ENCODE assay signal across 4 cellular contexts in the genomic region with DNA sequence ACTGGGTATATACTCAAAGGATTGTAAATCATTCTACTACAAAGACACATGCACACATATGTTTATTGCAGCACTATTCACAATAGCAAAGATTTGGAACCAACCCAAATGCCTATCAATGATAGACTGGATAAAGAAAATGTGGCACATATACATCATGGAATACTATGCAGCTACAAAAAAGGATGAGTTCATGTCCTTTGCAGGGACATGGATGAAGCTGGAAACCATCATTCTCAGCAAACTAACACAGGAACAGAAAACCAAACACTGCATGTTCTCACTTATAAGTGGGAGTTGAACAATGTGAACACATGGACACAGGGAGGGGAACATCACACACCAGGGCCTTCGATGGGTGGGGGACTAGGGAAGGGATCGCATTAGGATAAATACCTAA. TPM values are rescaled to one million over a fixed set of nuclear protein-coding genes. Genes with fewer than 3 reads are reported as not detected.
A peak's percentile ranks its signal among the peaks of the same experiment; 100 is the strongest.
DNase-seq lines count a peak whose midpoint lies in the region; ATAC-seq, FAIRE-seq and TF ChIP-seq lines count a peak whose summit lies in the region.
"Not testable (repeated sequence)": the region's sequence is repeated elsewhere in the genome, so short reads cannot be mapped to it uniquely, and the experiment has no call there.
"Had no signal": no experiment of that assay in that cellular context is flagged by ENCODE, and none has a peak within 500 bp of the region (broad histone marks: within the 10 kb centered on the region; RNA-seq: fewer than 3 reads in every experiment).

No MANE protein-coding gene starts in this region.

- not testable (repeated sequence) for H3K36me3 ChIP-seq in HEK293 (ENCODE audit: control insufficient read depth in 2 of 2, insufficient read depth in 1 of 2, low read length in 2 of 2); K562 (ENCODE audit: control insufficient read depth, insufficient read depth, low read length)

- H2AFZ ChIP-seq in K562 (ENCODE audit: low read depth, low read length), result not testable (repeated sequence)

- H3K27ac ChIP-seq in HEK293 (ENCODE audit: extremely low read depth, low read depth, low read length); K562 (ENCODE audit: extremely low read depth, low read depth, low read length): not testable (repeated sequence)

- not testable (repeated sequence) for H3K9me3 ChIP-seq in HEK293 (ENCODE audit: control insufficient read depth, insufficient read depth, low read depth, low read length); K562 (replicated peaks; ENCODE audit: control insufficient read depth, insufficient read depth, low read depth, low read length)

- not testable (repeated sequence) for H3K27me3 ChIP-seq in K562 (ENCODE audit: control insufficient read depth in 2 of 2, insufficient read depth in 2 of 2, low read length in 2 of 2)

- CTCF ChIA-PET in HEK293 (lab: Yijun Ruan, JAX); K562 (lab: Yijun Ruan, JAX; ENCODE audit: low intra/inter-chr PET ratio): not testable (repeated sequence)

- TF ChIP-seq EP300 in K562 (IDR thresholded peaks at IDR 0.05; ENCODE audit: low read length), result not testable (repeated sequence)

- 88% methylated on average over 2 of the region's 2 CpGs for WGBS in K562 (ENCODE audit: insufficient coverage, low coverage, missing lambda C conversion rate)

- not testable (repeated sequence) for BruUV-seq in K562 (replicated peaks; lab: Mats Ljungman, UMichigan)

- not testable (repeated sequence) for H3K79me2 ChIP-seq in K562 (ENCODE audit: control insufficient read depth, insufficient read depth, low read length)

- not testable (repeated sequence) for H3K4me1 ChIP-seq in HEK293 (ENCODE audit: control insufficient read depth, insufficient read depth, low read length); K562 (replicated peaks in 1 of 2; ENCODE audit: control insufficient read depth in 2 of 2, insufficient read depth in 2 of 2, low read length in 2 of 2)

- intact Hi-C loops in K562 (cut with micrococcal nuclease), result not testable (repeated sequence)

- H4K20me1 ChIP-seq in K562 (replicated peaks; ENCODE audit: control insufficient read depth, insufficient read depth, low read length), result not testable (repeated sequence)

- in situ Hi-C loops in K562 (cut with MboI), result not testable (repeated sequence)

- not testable (repeated sequence) for TF ChIP-seq CTCF in HEK293 (tag by site-specific recombination; IDR thresholded peaks at IDR 0.05); K562 (IDR thresholded peaks at IDR 0.05 in 2 of 3, conservative IDR thresholded peaks at IDR 0.05 in 1 of 3; ENCODE audit: insufficient read depth in 2 of 3, low read depth in 1 of 3, low read length in 3 of 3)

- not testable (repeated sequence) for H3K4me2 ChIP-seq in K562 (ENCODE audit: insufficient read depth, low read length)

- TF ChIP-seq RAD21 in K562 (CRISPR knock-in tag; conservative IDR thresholded peaks at IDR 0.05 in 1 of 2, IDR thresholded peaks at IDR 0.05 in 1 of 2), result not testable (repeated sequence)

- H3K4me3 ChIP-seq in HEK293 (ENCODE audit: low read depth, low read length); K562: not testable (repeated sequence)

- not testable (repeated sequence) for DNase-seq in K562 (ENCODE audit: extremely low read depth in 1 of 4, low spot score in 3 of 4)

- POLR2A ChIA-PET in HEK293 (lab: Yijun Ruan, JAX); K562 (lab: Yijun Ruan, JAX): not testable (repeated sequence)

- H3K9ac ChIP-seq in K562 (ENCODE audit: insufficient read depth in 1 of 2, low read depth in 2 of 2, low read length in 2 of 2), result not testable (repeated sequence)

- not testable (repeated sequence) for ATAC-seq in K562

- TF ChIP-seq POLR2A in K562 (conservative IDR thresholded peaks at IDR 0.05), result not testable (repeated sequence)

- FAIRE-seq in K562 (lab: Jason Lieb, UNC), result not testable (repeated sequence)

- H3K9me1 ChIP-seq in K562 (ENCODE audit: control insufficient read depth, insufficient read depth, low read length), result not testable (repeated sequence)

TF ChIP-seq in HEK293, 187 proteins besides CTCF, POLR2A, EP300 and RAD21:
- peak; percentile 59 for TF ChIP-seq ZNF146 (tag by site-specific recombination; IDR thresholded peaks at IDR 0.05)

TF ChIP-seq in K562, 482 proteins besides CTCF, POLR2A, EP300 and RAD21:
- TF ChIP-seq ZNF146 (CRISPR knock-in tag; IDR thresholded peaks at IDR 0.05; ENCODE audit: unreplicated experiment), result peak; percentile 53

RNA-seq across cellular contexts. Expression of a gene that starts 27.9 kb away (rescaled TPM):
- total RNA-seq in K562 (2011; cell fraction: chromatin; rRNA removed; ENCODE audit: low replicate concordance), result 22.0 and 29.7 TPM in 2 replicates
- total RNA-seq in K562 (2011; cell fraction: nucleolus; rRNA removed), result 12.5 and 13.2 TPM in 2 replicates
- total RNA-seq in K562 (2011; cell fraction: nucleoplasm; rRNA removed), result 22.2 and 39.0 TPM in 2 replicates
- 11.7 and 12.0 TPM in 2 replicates for total RNA-seq in K562 (2014; rRNA removed)
- 16.5 and 18.8 TPM in 2 replicates for total RNA-seq in K562 (2014; rRNA removed; fragmentation: Illumina TruSeq; extraction: Trizol)
- total RNA-seq in K562 (2015; rRNA removed; fragmentation: Illumina TruSeq; extraction: Trizol), result 13.9 and 15.0 TPM in 2 replicates
- 14.8 and 15.2 TPM in 2 replicates for total RNA-seq in K562 (2021)
- 15.3 and 17.6 TPM in 2 replicates for polyA plus RNA-seq in K562 (2011; rRNA removed)
- polyA plus RNA-seq in K562 (2011; cell fraction: cytosol; rRNA removed), result 6.0 and 14.1 TPM in 2 replicates
- polyA plus RNA-seq in K562 (2011; cell fraction: nucleus; rRNA removed), result 10.1 and 14.1 TPM in 2 replicates
- polyA plus RNA-seq in K562 (2012), result 12.0 and 21.5 TPM in 2 replicates
- 16.6 and 20.8 TPM in 2 replicates for polyA plus RNA-seq in K562 (2014; fragmentation: Illumina TruSeq; extraction: Trizol)
- 10 to 100 TPM; 13.7 to 18.0 TPM for polyA plus RNA-seq in K562 (2014; fragmentation: Nextera tagmentation; extraction: Ambion mirVana)
- 7.7 and 10.2 TPM in 2 replicates for polyA plus RNA-seq in K562 (2014; rRNA removed)
- polyA minus RNA-seq in K562 (2011; rRNA and poly(A)+ RNA removed), result 23.7 and 29.9 TPM in 2 replicates
- polyA minus RNA-seq in K562 (2011; cell fraction: cytosol; rRNA and poly(A)+ RNA removed), result 10.3 and 10.4 TPM in 2 replicates
- polyA minus RNA-seq in K562 (2011; cell fraction: nucleus; rRNA and poly(A)+ RNA removed), result 9.0 and 15.6 TPM in 2 replicates

RNA-seq across cellular contexts. Expression of a gene that starts 32.2 kb away (rescaled TPM):
- 0.86 and 1.1 TPM in 2 replicates for total RNA-seq in K562 (2011; cell fraction: chromatin; rRNA removed; ENCODE audit: low replicate concordance)
- 0.13 and 0.83 TPM in 2 replicates for total RNA-seq in K562 (2011; cell fraction: nucleolus; rRNA removed)
- total RNA-seq in K562 (2011; cell fraction: nucleoplasm; rRNA removed), result 0.66 and 1.5 TPM in 2 replicates
- total RNA-seq in K562 (2014; rRNA removed) (0.78 and 0.91 TPM in 2 replicates), K562 (2014; rRNA removed; fragmentation: Illumina TruSeq; extraction: Trizol) (1.1 and 1.3 TPM in 2 replicates), K562 (2015; rRNA removed; fragmentation: Illumina TruSeq; extraction: Trizol) (1.7 and 2.0 TPM in 2 replicates), K562 (2021) (0.31 and 0.40 TPM in 2 replicates)
- polyA plus RNA-seq in K562 (2011; rRNA removed) (1.8 and 2.2 TPM in 2 replicates), K562 (2014; fragmentation: Illumina TruSeq; extraction: Trizol) (0.72 and 1.3 TPM in 2 replicates), K562 (2014; fragmentation: Nextera tagmentation; extraction: Ambion mirVana) (1 to 10 TPM; 1.5 to 2.9 TPM), K562 (2014; rRNA removed) (0.88 and 1.0 TPM in 2 replicates)
- 0.60 and 1.6 TPM in 2 replicates for polyA plus RNA-seq in K562 (2011; cell fraction: cytosol; rRNA removed)
- 2.0 and 5.6 TPM in 2 replicates for polyA plus RNA-seq in K562 (2011; cell fraction: nucleus; rRNA removed)
- polyA plus RNA-seq in K562 (2012), result 1.5 and 3.2 TPM in 2 replicates
- 1.2 and 2.2 TPM in 2 replicates for polyA minus RNA-seq in K562 (2011; rRNA and poly(A)+ RNA removed)
- not detected in 2 replicates for polyA minus RNA-seq in K562 (2011; cell fraction: cytosol; rRNA and poly(A)+ RNA removed)
- polyA minus RNA-seq in K562 (2011; cell fraction: nucleus; rRNA and poly(A)+ RNA removed), result 0.13 and 0.56 TPM in 2 replicates

RNA-seq across cellular contexts. Expression of a gene that starts 32.6 kb away (rescaled TPM):
- 0.46 and 0.55 TPM in 2 replicates for total RNA-seq in K562 (2011; cell fraction: chromatin; rRNA removed; ENCODE audit: low replicate concordance)
- 0.26 TPM in 1 of 2 replicates, not detected in the other for total RNA-seq in K562 (2011; cell fraction: nucleolus; rRNA removed)
- total RNA-seq in K562 (2011; cell fraction: nucleoplasm; rRNA removed), result not detected in 2 replicates
- total RNA-seq in K562 (2014; rRNA removed), result 0.20 and 1.1 TPM in 2 replicates
- total RNA-seq in K562 (2014; rRNA removed; fragmentation: Illumina TruSeq; extraction: Trizol), result 0.11 and 0.19 TPM in 2 replicates
- total RNA-seq in K562 (2015; rRNA removed; fragmentation: Illumina TruSeq; extraction: Trizol), result 0.18 and 0.30 TPM in 2 replicates
- total RNA-seq in K562 (2021), result 0.35 and 1.2 TPM in 2 replicates
- polyA plus RNA-seq in K562 (2011; rRNA removed), result 0.18 and 0.60 TPM in 2 replicates
- polyA plus RNA-seq in K562 (2011; cell fraction: cytosol; rRNA removed), result 0.06 and 0.38 TPM in 2 replicates
- 0.44 and 0.72 TPM in 2 replicates for polyA plus RNA-seq in K562 (2011; cell fraction: nucleus; rRNA removed)
- polyA plus RNA-seq in K562 (2012), result 0.23 and 1.0 TPM in 2 replicates
- 0.06 and 0.18 TPM in 2 replicates for polyA plus RNA-seq in K562 (2014; fragmentation: Illumina TruSeq; extraction: Trizol)
- under 1 TPM in 1 of 2 experiments, not detected in 1; 0.17 TPM for polyA plus RNA-seq in K562 (2014; fragmentation: Nextera tagmentation; extraction: Ambion mirVana)
- 0.09 TPM in 1 of 2 replicates, not detected in the other for polyA plus RNA-seq in K562 (2014; rRNA removed)
- polyA minus RNA-seq in K562 (2011; rRNA and poly(A)+ RNA removed), result 0.28 and 0.54 TPM in 2 replicates
- not detected in 2 replicates for polyA minus RNA-seq in K562 (2011; cell fraction: cytosol; rRNA and poly(A)+ RNA removed)
- polyA minus RNA-seq in K562 (2011; cell fraction: nucleus; rRNA and poly(A)+ RNA removed), result 0.27 and 1.1 TPM in 2 replicates
- total RNA-seq: A673, Caco-2 had no signal
